1 cellular context compared by ENCODE assay signal in genomic region chr12:226401-226800, GRCh38.
TF ChIP-seq lines count a peak whose summit lies in the region.

No MANE protein-coding gene starts in this region.

TF ChIP-seq in HepG2, 621 proteins besides CTCF, POLR2A, EP300 and RAD21:
- TF ChIP-seq NFKB2 (CRISPR knock-in tag; IDR thresholded peaks at IDR 0.05; ENCODE audit: borderline replicate concordance), result no peak
- TF ChIP-seq KAT2B (IDR thresholded peaks at IDR 0.05; ENCODE audit: borderline replicate concordance, low read depth, low read length), result no peak
- TF ChIP-seq ZNF672 (CRISPR knock-in tag; IDR thresholded peaks at IDR 0.05), result no peak
- no peak for TF ChIP-seq MED1 (CRISPR knock-in tag; IDR thresholded peaks at IDR 0.05)
- TF ChIP-seq ZBTB38 (CRISPR knock-in tag; IDR thresholded peaks at IDR 0.05), result no peak
- TF ChIP-seq FUBP1 (CRISPR knock-in tag; IDR thresholded peaks at IDR 0.05; ENCODE audit: borderline replicate concordance), result no peak
- no peak for TF ChIP-seq ZFP37 (CRISPR knock-in tag; IDR thresholded peaks at IDR 0.05; ENCODE audit: borderline replicate concordance)
- TF ChIP-seq ZNF724P (CRISPR knock-in tag; IDR thresholded peaks at IDR 0.05; ENCODE audit: borderline replicate concordance), result no peak
- no peak for TF ChIP-seq ZNF512B (CRISPR knock-in tag; IDR thresholded peaks at IDR 0.05; ENCODE audit: borderline replicate concordance)
- no peak for TF ChIP-seq RBM22 (optimal IDR thresholded peaks at IDR 0.05; ENCODE audit: low read length)
- no peak for TF ChIP-seq TOE1 (CRISPR knock-in tag; IDR thresholded peaks at IDR 0.05)
- TF ChIP-seq AHR (CRISPR knock-in tag; IDR thresholded peaks at IDR 0.05), result no peak
- TF ChIP-seq ZFAT (CRISPR knock-in tag; conservative IDR thresholded peaks at IDR 0.05), result no peak
- no peak for TF ChIP-seq HMGXB4 (CRISPR knock-in tag; IDR thresholded peaks at IDR 0.05; ENCODE audit: borderline replicate concordance in 1 of 2, low read depth in 1 of 2)
